In the genomic region with DNA sequence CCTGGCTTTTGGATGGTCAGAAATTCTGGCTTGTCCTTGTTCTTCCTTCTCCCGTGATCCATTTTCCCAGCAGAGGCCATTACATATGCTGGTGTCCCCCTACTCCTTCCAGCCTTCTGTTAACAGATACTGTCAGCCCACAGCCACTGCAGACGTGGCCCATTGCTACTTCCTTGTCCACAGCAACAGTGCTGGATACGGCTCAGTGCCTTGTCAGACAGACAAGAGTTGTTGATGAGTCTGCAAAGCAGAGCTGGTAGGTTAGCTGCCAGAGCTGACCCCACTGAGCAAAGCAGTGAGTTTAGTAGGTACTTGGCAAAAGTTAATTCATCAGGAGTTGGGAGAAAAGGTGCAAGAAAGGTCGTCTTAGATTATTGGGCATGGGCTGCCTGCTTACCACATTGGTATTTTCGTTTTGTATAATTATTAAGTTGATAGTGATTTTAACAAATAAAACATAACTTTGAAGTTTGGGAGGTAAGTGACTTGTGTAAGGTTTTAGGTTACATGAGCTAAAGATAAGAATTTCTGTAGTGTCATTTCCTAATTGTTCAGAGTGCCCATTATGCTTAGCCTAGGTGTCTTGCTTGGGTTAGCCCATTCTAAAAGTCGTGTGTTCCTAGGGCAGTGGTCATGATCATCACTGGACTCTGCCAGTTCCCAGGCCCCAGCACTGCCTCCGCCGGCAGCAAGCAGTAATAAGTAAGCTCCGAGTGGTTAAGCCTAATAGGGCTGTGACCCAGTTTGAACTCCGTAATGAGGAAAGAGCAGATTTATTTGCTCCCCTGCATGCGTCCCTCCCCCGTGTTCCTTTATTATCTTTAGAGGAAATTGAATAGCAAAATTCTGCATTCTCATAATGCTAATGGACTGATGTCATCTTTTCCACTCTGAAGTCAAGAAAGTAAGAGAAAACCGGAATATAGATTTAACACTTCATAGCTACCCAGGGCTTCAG, we compare ENCODE assay signal across 9 cellular contexts.
DNase-seq lines count a peak whose midpoint lies in the region; ATAC-seq, FAIRE-seq and TF ChIP-seq lines count a peak whose summit lies in the region.
"Had no signal": no experiment of that assay in that cellular context is flagged by ENCODE, and none has a peak within 500 bp of the region (broad histone marks: within the 10 kb centered on the region; RNA-seq: fewer than 3 reads in every experiment).

No MANE protein-coding gene starts in this region.

- H3K27me3 ChIP-seq in bronchial epithelial cell (ENCODE audit: control insufficient read depth, insufficient read depth, low read length): no peaks in the 10 kb centered on the region
- H3K27me3 ChIP-seq in liver (ENCODE audit: control insufficient read depth in 4 of 4, insufficient read depth in 4 of 4, low read length in 3 of 4): no peaks in the 10 kb centered on the region

- peak overlapping the region in 1 of 2 donors; percentile 81 for H3K9ac ChIP-seq in liver (ENCODE audit: low read depth in 1 of 2, low read length in 2 of 2)

- no peaks in the 10 kb centered on the region for H3K9me3 Mint-ChIP-seq in type B pancreatic cell
- H3K9me3 Mint-ChIP-seq in activated T-helper 17 cell treated with anti-CD3 and anti-CD28 coated beads, Interleukin-2, amount 50 U/mL, for 72 hours: no peaks in the 10 kb centered on the region

- peak; percentile 67 to 76 for TF ChIP-seq RAD21 in liver (IDR thresholded peaks at IDR 0.05)

- H3K4me1 ChIP-seq in liver (ENCODE audit: control insufficient read depth in 4 of 4, insufficient read depth in 4 of 4, low read length in 3 of 4): peaks cover 27 to 87% (median 72%) of the 10 kb centered on the region in 4 donors

- peaks cover 32% of the 10 kb centered on the region for H3K36me3 Mint-ChIP-seq in type B pancreatic cell
- no peaks in the 10 kb centered on the region for H3K36me3 Mint-ChIP-seq in activated T-helper 17 cell treated with anti-CD3 and anti-CD28 coated beads, Interleukin-2, amount 50 U/mL, for 72 hours (ENCODE audit: low read depth)

- H3K4me1 Mint-ChIP-seq in type B pancreatic cell (ENCODE audit: unreplicated experiment): peaks cover 78% of the 10 kb centered on the region
- no peaks in the 10 kb centered on the region for H3K4me1 Mint-ChIP-seq in activated T-helper 17 cell treated with anti-CD3 and anti-CD28 coated beads, Interleukin-2, amount 50 U/mL, for 72 hours

- FAIRE-seq in bronchial epithelial cell (lab: Jason Lieb, UNC): no peak
- FAIRE-seq: A204.1 had no signal

- peak overlapping the region; percentile 91 for H3K27ac Mint-ChIP-seq in type B pancreatic cell
- H3K27ac Mint-ChIP-seq in activated T-helper 17 cell treated with anti-CD3 and anti-CD28 coated beads, Interleukin-2, amount 50 U/mL, for 72 hours: no peak overlapping the region

- H3K9me3 ChIP-seq in liver (ENCODE audit: control insufficient read depth in 4 of 4, low read length in 3 of 4): no peaks in the 10 kb centered on the region

- TF ChIP-seq CTCF in bronchial epithelial cell (IDR thresholded peaks at IDR 0.05; ENCODE audit: insufficient read depth, low read length, severe bottlenecking): peak; percentile 33
- TF ChIP-seq CTCF in liver (IDR thresholded peaks at IDR 0.05; ENCODE audit: low read depth, low read length, missing input control): peak; percentile 46
- TF ChIP-seq CTCF in type B pancreatic cell (conservative IDR thresholded peaks at IDR 0.05): peak; percentile 61

- peak overlapping the region; percentile 75 to 78 for H3K27ac ChIP-seq in liver (ENCODE audit: low read depth in 1 of 2, low read length in 2 of 2)

- H3K4me3 Mint-ChIP-seq in type B pancreatic cell: peak overlapping the region; percentile 40
- H3K4me3 Mint-ChIP-seq in activated T-helper 17 cell treated with anti-CD3 and anti-CD28 coated beads, Interleukin-2, amount 50 U/mL, for 72 hours: no peak overlapping the region

- WGBS in liver: 32% methylated on average over 13 of the region's 13 CpGs

- H3K4me3 ChIP-seq in bronchial epithelial cell (ENCODE audit: low read depth, low read length): no peak overlapping the region
- no peak overlapping the region for H3K4me3 ChIP-seq in liver (ENCODE audit: low read depth in 1 of 3, low read length in 3 of 3)

- no peaks in the 10 kb centered on the region for H3K27me3 Mint-ChIP-seq in type B pancreatic cell
- H3K27me3 Mint-ChIP-seq in activated T-helper 17 cell treated with anti-CD3 and anti-CD28 coated beads, Interleukin-2, amount 50 U/mL, for 72 hours: no peaks in the 10 kb centered on the region

- no peak for ATAC-seq in activated T-helper 17 cell treated with anti-CD3 and anti-CD28 coated beads, Interleukin-2, amount 50 U/mL, for 72 hours (replicated peaks)
- ATAC-seq in GM18868 (IDR thresholded peaks at IDR 0.05; ENCODE audit: unreplicated experiment): no peak

- DNase-seq in DMS 273 (lab: John Stamatoyannopoulos, UW; ENCODE audit: unreplicated experiment) (peak; percentile 42), DMS 273 treated with DMSO at 0.1 percent for 48 hours (lab: John Stamatoyannopoulos, UW) (no peak), bronchial epithelial cell (ENCODE audit: low read depth) (no peak), type B pancreatic cell (ENCODE audit: extremely low spot score, unreplicated experiment) (no peak)
- DNase-seq in activated CD4-positive, alpha-beta T cell treated with anti-CD3 and anti-CD28 coated beads for 1 hour: no peak

- peaks cover 15% of the 10 kb centered on the region for H3K36me3 ChIP-seq in bronchial epithelial cell (ENCODE audit: control insufficient read depth, insufficient read depth, low read length)
- peaks cover 0 to 18% (median 13%) of the 10 kb centered on the region in 4 donors for H3K36me3 ChIP-seq in liver (ENCODE audit: control insufficient read depth in 4 of 4, insufficient read depth in 3 of 4, low read depth in 1 of 4, low read length in 3 of 4)

TF ChIP-seq in liver, 16 proteins besides CTCF, POLR2A, EP300 and RAD21:
- TF ChIP-seq FOXA1 (IDR thresholded peaks at IDR 0.05): no peak
- peak; percentile 95 to 96 for TF ChIP-seq RXRA (IDR thresholded peaks at IDR 0.05)
- no peak for TF ChIP-seq HNF4G (IDR thresholded peaks at IDR 0.05)
- TF ChIP-seq, protein P1, sequence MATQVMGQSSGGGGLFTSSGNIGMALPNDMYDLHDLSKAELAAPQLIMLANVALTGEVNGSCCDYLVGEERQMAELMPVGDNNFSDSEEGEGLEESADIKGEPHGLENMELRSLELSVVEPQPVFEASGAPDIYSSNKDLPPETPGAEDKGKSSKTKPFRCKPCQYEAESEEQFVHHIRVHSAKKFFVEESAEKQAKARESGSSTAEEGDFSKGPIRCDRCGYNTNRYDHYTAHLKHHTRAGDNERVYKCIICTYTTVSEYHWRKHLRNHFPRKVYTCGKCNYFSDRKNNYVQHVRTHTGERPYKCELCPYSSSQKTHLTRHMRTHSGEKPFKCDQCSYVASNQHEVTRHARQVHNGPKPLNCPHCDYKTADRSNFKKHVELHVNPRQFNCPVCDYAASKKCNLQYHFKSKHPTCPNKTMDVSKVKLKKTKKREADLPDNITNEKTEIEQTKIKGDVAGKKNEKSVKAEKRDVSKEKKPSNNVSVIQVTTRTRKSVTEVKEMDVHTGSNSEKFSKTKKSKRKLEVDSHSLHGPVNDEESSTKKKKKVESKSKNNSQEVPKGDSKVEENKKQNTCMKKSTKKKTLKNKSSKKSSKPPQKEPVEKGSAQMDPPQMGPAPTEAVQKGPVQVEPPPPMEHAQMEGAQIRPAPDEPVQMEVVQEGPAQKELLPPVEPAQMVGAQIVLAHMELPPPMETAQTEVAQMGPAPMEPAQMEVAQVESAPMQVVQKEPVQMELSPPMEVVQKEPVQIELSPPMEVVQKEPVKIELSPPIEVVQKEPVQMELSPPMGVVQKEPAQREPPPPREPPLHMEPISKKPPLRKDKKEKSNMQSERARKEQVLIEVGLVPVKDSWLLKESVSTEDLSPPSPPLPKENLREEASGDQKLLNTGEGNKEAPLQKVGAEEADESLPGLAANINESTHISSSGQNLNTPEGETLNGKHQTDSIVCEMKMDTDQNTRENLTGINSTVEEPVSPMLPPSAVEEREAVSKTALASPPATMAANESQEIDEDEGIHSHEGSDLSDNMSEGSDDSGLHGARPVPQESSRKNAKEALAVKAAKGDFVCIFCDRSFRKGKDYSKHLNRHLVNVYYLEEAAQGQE (IDR thresholded peaks at IDR 0.05): peak; percentile 65
- TF ChIP-seq EGR1 (IDR thresholded peaks at IDR 0.05; ENCODE audit: low read depth in 2 of 2): peak in 1 of 2 donors; percentile 19
- peak; percentile 82 for TF ChIP-seq SP1 (IDR thresholded peaks at IDR 0.05)
- TF ChIP-seq TAF1 (conservative IDR thresholded peaks at IDR 0.05): peak; percentile 51
- no peak for TF ChIP-seq GABPA (IDR thresholded peaks at IDR 0.05 in 1 of 2, conservative IDR thresholded peaks at IDR 0.05 in 1 of 2)
- TF ChIP-seq, protein P2, sequence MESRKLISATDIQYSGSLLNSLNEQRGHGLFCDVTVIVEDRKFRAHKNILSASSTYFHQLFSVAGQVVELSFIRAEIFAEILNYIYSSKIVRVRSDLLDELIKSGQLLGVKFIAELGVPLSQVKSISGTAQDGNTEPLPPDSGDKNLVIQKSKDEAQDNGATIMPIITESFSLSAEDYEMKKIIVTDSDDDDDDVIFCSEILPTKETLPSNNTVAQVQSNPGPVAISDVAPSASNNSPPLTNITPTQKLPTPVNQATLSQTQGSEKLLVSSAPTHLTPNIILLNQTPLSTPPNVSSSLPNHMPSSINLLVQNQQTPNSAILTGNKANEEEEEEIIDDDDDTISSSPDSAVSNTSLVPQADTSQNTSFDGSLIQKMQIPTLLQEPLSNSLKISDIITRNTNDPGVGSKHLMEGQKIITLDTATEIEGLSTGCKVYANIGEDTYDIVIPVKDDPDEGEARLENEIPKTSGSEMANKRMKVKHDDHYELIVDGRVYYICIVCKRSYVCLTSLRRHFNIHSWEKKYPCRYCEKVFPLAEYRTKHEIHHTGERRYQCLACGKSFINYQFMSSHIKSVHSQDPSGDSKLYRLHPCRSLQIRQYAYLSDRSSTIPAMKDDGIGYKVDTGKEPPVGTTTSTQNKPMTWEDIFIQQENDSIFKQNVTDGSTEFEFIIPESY (IDR thresholded peaks at IDR 0.05): peak; percentile 28
- peak; percentile 65 to 74 for TF ChIP-seq HNF4A (conservative IDR thresholded peaks at IDR 0.05)
- peak; percentile 90 to 92 for TF ChIP-seq JUND (IDR thresholded peaks at IDR 0.05)
- TF ChIP-seq NR2F2 (IDR thresholded peaks at IDR 0.05): peak; percentile 83
- TF ChIP-seq, protein P3, sequence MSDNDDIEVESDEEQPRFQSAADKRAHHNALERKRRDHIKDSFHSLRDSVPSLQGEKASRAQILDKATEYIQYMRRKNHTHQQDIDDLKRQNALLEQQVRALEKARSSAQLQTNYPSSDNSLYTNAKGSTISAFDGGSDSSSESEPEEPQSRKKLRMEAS (IDR thresholded peaks at IDR 0.05): peak; percentile 81
- peak; percentile 40 for TF ChIP-seq YY1 (IDR thresholded peaks at IDR 0.05)
- TF ChIP-seq, protein P4, sequence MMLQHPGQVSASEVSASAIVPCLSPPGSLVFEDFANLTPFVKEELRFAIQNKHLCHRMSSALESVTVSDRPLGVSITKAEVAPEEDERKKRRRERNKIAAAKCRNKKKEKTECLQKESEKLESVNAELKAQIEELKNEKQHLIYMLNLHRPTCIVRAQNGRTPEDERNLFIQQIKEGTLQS (IDR thresholded peaks at IDR 0.05): no peak
- peak; percentile 28 for TF ChIP-seq FOXA2 (IDR thresholded peaks at IDR 0.05)
